Comparison of ENCODE assay signal across 17 cellular contexts in genomic region chr17:55424893-55425540, GRCh38.
DNase-seq lines count a peak whose midpoint lies in the region; ATAC-seq and TF ChIP-seq lines count a peak whose summit lies in the region.
"Had no signal": no experiment of that assay in that cellular context is flagged by ENCODE, and none has a peak within 500 bp of the region (broad histone marks: within the 10 kb centered on the region; RNA-seq: fewer than 3 reads in every experiment).

No MANE protein-coding gene starts in this region.

- H3K79me2 ChIP-seq in OCI-LY1 (ENCODE audit: insufficient read depth, low read length) = peaks cover 13% of the 10 kb centered on the region

- peaks cover 4% of the 10 kb centered on the region for H3K27me3 Mint-ChIP-seq in memory B cell

- 0 out of 2 replicates have a peak overlapping the region, but pooled peaks have one; percentile 12 for H2AFZ ChIP-seq in OCI-LY1 (ENCODE audit: low read length)

- no peak for TF ChIP-seq CTCF in GM12864 (IDR thresholded peaks at IDR 0.05; ENCODE audit: low read depth, low read length, missing control alignments)
- no peak for TF ChIP-seq CTCF in OCI-LY1 (IDR thresholded peaks at IDR 0.05; ENCODE audit: low read length)

- peak overlapping the region; percentile 19 for H3K4me3 Mint-ChIP-seq in memory B cell
- H3K4me3 Mint-ChIP-seq: CD8-positive, alpha-beta T cell had no signal

- no peaks in the 10 kb centered on the region for H3K9me3 ChIP-seq in OCI-LY1 (ENCODE audit: low read length)
- H3K9me3 ChIP-seq: BLaER1 treated with 17β-estradiol and CSF1 and Interleukin-3, amounts not matched to agents 10 nM and 100 nM; MG63; Peyer's patch had no signal

- H3K27ac ChIP-seq in OCI-LY1 (ENCODE audit: low read depth, low read length, poor library complexity, severe bottlenecking) = peak overlapping the region; percentile 95
- H3K27ac ChIP-seq: BLaER1 treated with 17β-estradiol and CSF1 and Interleukin-3, amounts not matched to agents 10 nM and 100 nM; Peyer's patch had no signal

- no peak for DNase-seq in GM12864 (ENCODE audit: low read depth)
- DNase-seq in memory B cell (ENCODE audit: low spot score in 2 of 2) = no peak
- DNase-seq in DMS153 (lab: John Stamatoyannopoulos, UW) = no peak
- DNase-seq in LoVo (ENCODE audit: low spot score) = no peak
- no peak for DNase-seq in KG1 (lab: John Stamatoyannopoulos, UW)
- DNase-seq: CD8-positive, alpha-beta T cell; MG63; NCI-H1092; NCI-H1436 treated with DMSO at 0.1 percent for 48 hours; NCI-H2029 treated with DMSO at 0.1 percent for 48 hours; NCI-H226; Peyer's patch; Right ventricle myocardium superior had no signal

- H3K4me1 ChIP-seq in OCI-LY1 (ENCODE audit: insufficient read depth, low read length, severe bottlenecking) = peaks cover 69% of the 10 kb centered on the region

- H3K4me2 ChIP-seq in OCI-LY1 (ENCODE audit: low read length) = peak overlapping the region; percentile 63

- no peaks in the 10 kb centered on the region for H3K27me3 ChIP-seq in OCI-LY1 (ENCODE audit: insufficient read depth, low read length)
- H3K27me3 ChIP-seq: BLaER1 treated with 17β-estradiol and CSF1 and Interleukin-3, amounts not matched to agents 10 nM and 100 nM; Peyer's patch had no signal

- ATAC-seq in memory B cell (ENCODE audit: low read depth) = no peak
- ATAC-seq: CD8-positive, alpha-beta T cell; HepG2 had no signal

- H3K4me1 Mint-ChIP-seq in memory B cell = peaks cover 28% of the 10 kb centered on the region

- no peaks in the 10 kb centered on the region for H3K9me3 Mint-ChIP-seq in memory B cell
- H3K9me3 Mint-ChIP-seq: CD8-positive, alpha-beta T cell had no signal

- H3F3A ChIP-seq in OCI-LY1 (ENCODE audit: insufficient read depth, low read length) = no peaks in the 10 kb centered on the region

- H3K36me3 ChIP-seq in OCI-LY1 (ENCODE audit: insufficient read depth, low read length) = no peaks in the 10 kb centered on the region
- H3K36me3 ChIP-seq: BLaER1 treated with 17β-estradiol and CSF1 and Interleukin-3, amounts not matched to agents 10 nM and 100 nM; MG63; Peyer's patch had no signal

- H3K27ac Mint-ChIP-seq in memory B cell = no peak overlapping the region
- H3K27ac Mint-ChIP-seq: CD8-positive, alpha-beta T cell had no signal

- no peaks in the 10 kb centered on the region for H3K36me3 Mint-ChIP-seq in memory B cell
- H3K36me3 Mint-ChIP-seq: CD8-positive, alpha-beta T cell had no signal

- peak; percentile 20 for TF ChIP-seq POLR2A in GM19099 (IDR thresholded peaks at IDR 0.05; ENCODE audit: extremely low read depth, insufficient read length, low read depth)

- peak overlapping the region; percentile 0; the same call in 1 of the 2 replicates for H3K4me3 ChIP-seq in GM12864 (ENCODE audit: low read depth, low read length)
- H3K4me3 ChIP-seq in OCI-LY1 (ENCODE audit: low read depth, low read length, poor library complexity, severe bottlenecking) = peak overlapping the region; percentile 30
- H3K4me3 ChIP-seq: BLaER1 treated with 17β-estradiol and CSF1 and Interleukin-3, amounts not matched to agents 10 nM and 100 nM; MG63; Peyer's patch had no signal

- no peaks in the 10 kb centered on the region for H4K20me1 ChIP-seq in OCI-LY1 (ENCODE audit: insufficient read depth, low read length)
- H4K20me1 ChIP-seq: BLaER1 treated with 17β-estradiol and CSF1 and Interleukin-3, amounts not matched to agents 10 nM and 100 nM had no signal

- H3K9ac ChIP-seq in OCI-LY1 (ENCODE audit: low read length) = peak overlapping the region; percentile 54
- H3K9ac ChIP-seq: BLaER1 treated with 17β-estradiol and CSF1 and Interleukin-3, amounts not matched to agents 10 nM and 100 nM had no signal

- no peaks in the 10 kb centered on the region for H3K9me2 ChIP-seq in OCI-LY1 (ENCODE audit: low read depth, low read length)
